In the genomic region with DNA sequence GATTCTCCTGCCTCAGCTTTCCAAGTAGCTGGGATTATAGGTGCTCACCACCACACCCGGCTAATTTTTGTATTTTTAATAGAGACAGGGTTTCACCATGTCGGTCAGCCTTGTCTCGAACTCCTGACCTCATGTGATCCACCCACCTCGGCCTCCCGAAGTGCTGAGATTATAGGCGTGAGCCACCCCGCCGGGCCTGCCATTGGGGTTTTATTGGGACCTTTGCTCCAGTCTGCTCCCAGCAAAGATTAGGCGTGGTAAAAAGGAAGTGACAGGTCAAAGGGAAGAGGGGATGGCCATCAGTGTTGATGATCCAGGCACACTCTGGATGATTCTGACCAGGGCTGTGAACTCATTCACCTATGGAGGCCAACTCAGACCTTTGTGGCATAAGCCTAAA, we compare ENCODE assay signal across 24 cellular contexts. TPM values are rescaled to one million over a fixed set of nuclear protein-coding genes. Genes with fewer than 3 reads are reported as not detected.
DNase-seq lines count a peak whose midpoint lies in the region; ATAC-seq and TF ChIP-seq lines count a peak whose summit lies in the region.
"Had no signal": no experiment of that assay in that cellular context is flagged by ENCODE, and none has a peak within 500 bp of the region (broad histone marks: within the 10 kb centered on the region; RNA-seq: fewer than 3 reads in every experiment).

No MANE protein-coding gene starts in this region.

- H3K4me1 ChIP-seq in left ventricle myocardium inferior (peaks cover 50% of the 10 kb centered on the region), mucosa of descending colon (ENCODE audit: low read depth) (no peaks in the 10 kb centered on the region), suprapubic skin (no peaks in the 10 kb centered on the region)
- H3K4me1 ChIP-seq: A549 had no signal

- H3K27ac ChIP-seq in left ventricle myocardium inferior (replicated peaks) (peak overlapping the region; percentile 64), suprapubic skin (no peak overlapping the region)
- H3K27ac ChIP-seq: A549; BLaER1 treated with 17β-estradiol and CSF1 and Interleukin-3, amounts not matched to agents 10 nM and 100 nM; GM23248 had no signal

- intact Hi-C loops in left ventricle myocardium inferior (cut with micrococcal nuclease), result no loop called here
- intact Hi-C loops in cardiac septum (cut with DNase I), result no loop called here
- intact Hi-C loops in left colon (cut with DNase I, micrococcal nuclease), result no loop called here
- intact Hi-C loops in mucosa of descending colon (cut with DNase I, micrococcal nuclease), result no loop called here

- TF ChIP-seq POLR2A in suprapubic skin (IDR thresholded peaks at IDR 0.05), result no peak

- TF ChIP-seq CTCF in left ventricle myocardium inferior (IDR thresholded peaks at IDR 0.05; ENCODE audit: borderline replicate concordance), result no peak
- TF ChIP-seq CTCF in mucosa of descending colon (IDR thresholded peaks at IDR 0.05), result no peak
- TF ChIP-seq CTCF in suprapubic skin (IDR thresholded peaks at IDR 0.05), result no peak

- H3K27me3 ChIP-seq in left ventricle myocardium inferior (ENCODE audit: low read depth) (no peaks in the 10 kb centered on the region), suprapubic skin (no peaks in the 10 kb centered on the region)
- H3K27me3 ChIP-seq: BE2C; BLaER1 treated with 17β-estradiol and CSF1 and Interleukin-3, amounts not matched to agents 10 nM and 100 nM had no signal

- no peak for TF ChIP-seq EP300 in suprapubic skin (IDR thresholded peaks at IDR 0.05)

- H3K9me3 ChIP-seq in left ventricle myocardium inferior (replicated peaks) (no peaks in the 10 kb centered on the region), mucosa of descending colon (no peaks in the 10 kb centered on the region), suprapubic skin (no peaks in the 10 kb centered on the region)
- H3K9me3 ChIP-seq: BE2C had no signal

- peaks cover 62% of the 10 kb centered on the region for H3K36me3 ChIP-seq in left ventricle myocardium inferior
- no peaks in the 10 kb centered on the region for H3K36me3 ChIP-seq in mucosa of descending colon (ENCODE audit: low read depth)
- no peaks in the 10 kb centered on the region for H3K36me3 ChIP-seq in suprapubic skin
- H3K36me3 ChIP-seq: BE2C; BLaER1 treated with 17β-estradiol and CSF1 and Interleukin-3, amounts not matched to agents 10 nM and 100 nM had no signal

- DNase-seq in left ventricle myocardium inferior (no peak), cardiac septum (ENCODE audit: low spot score) (no peak), left colon (no peak), mucosa of descending colon (no peak), suprapubic skin (ENCODE audit: low spot score in 2 of 2) (peak; percentile 19 to 66), NCI-H187 (lab: John Stamatoyannopoulos, UW) (no peak)
- DNase-seq: 8988T; ACHN; AML-193; BE2C; CD4-positive, alpha-beta T cell; CD8-positive, alpha-beta memory T cell; DMS 273 treated with DMSO at 0.1 percent for 48 hours; DMS79; EL; GDM1; GM23248; H7; HCEC 1CT had no signal

- 90% methylated on average over 9 of the region's 9 CpGs for WGBS in suprapubic skin

- ATAC-seq in left colon, result peak; percentile 54
- ATAC-seq in mucosa of descending colon, result peak; percentile 36
- no peak for ATAC-seq in GM19397 (IDR thresholded peaks at IDR 0.05; ENCODE audit: unreplicated experiment)
- no peak for ATAC-seq in GM21526 (IDR thresholded peaks at IDR 0.05; ENCODE audit: low FRiP score, unreplicated experiment)
- ATAC-seq: GM12878 had no signal

- H3K4me3 ChIP-seq in left ventricle myocardium inferior, result no peak overlapping the region
- H3K4me3 ChIP-seq in mucosa of descending colon, result no peak overlapping the region
- no peak overlapping the region for H3K4me3 ChIP-seq in suprapubic skin
- H3K4me3 ChIP-seq: A549; BLaER1 treated with 17β-estradiol and CSF1 and Interleukin-3, amounts not matched to agents 10 nM and 100 nM; GM12878; GM23248 had no signal

RNA-seq across cellular contexts. Expression of gene MYLK3, which starts 20.5 kb away (rescaled TPM):
- total RNA-seq in left ventricle myocardium inferior (256 TPM), cardiac septum (150 TPM), left colon (under 1 TPM in 1 of 2 donors, not detected in 1; 0.11 TPM), mucosa of descending colon (under 1 TPM; 0.03 to 0.63 (median 0.41) TPM), suprapubic skin (under 1 TPM in 2 of 4 donors, not detected in 2; 0.13 to 0.32 TPM)
- total RNA-seq: GM23248 had no signal

RNA-seq across cellular contexts. Expression of gene ORC6, which starts 38.2 kb away (rescaled TPM):
- total RNA-seq in left ventricle myocardium inferior (1.4 TPM), cardiac septum (3.0 TPM), left colon (1 to 10 TPM; 3.0 to 8.6 TPM), mucosa of descending colon (10 to 100 TPM in 1 of 3 donors, 1 to 10 TPM in 2; 3.5 to 10.3 (median 3.8) TPM), suprapubic skin (1 to 10 TPM; 1.8 to 3.2 (median 2.1) TPM)

RNA-seq across cellular contexts. Expression of gene VPS35, which starts 38.7 kb away (rescaled TPM):
- total RNA-seq in left ventricle myocardium inferior, result 74.6 TPM
- total RNA-seq in cardiac septum, result 86.9 TPM
- 100 to 1,000 TPM in 1 of 2 donors, 10 to 100 TPM in 1; 82.1 to 108 TPM for total RNA-seq in left colon
- total RNA-seq in mucosa of descending colon, result 10 to 100 TPM; 78.4 to 97.1 (median 84.8) TPM
- total RNA-seq in suprapubic skin, result 10 to 100 TPM; 49.1 to 74.8 (median 60.7) TPM

Comparison
In these comparisons a context has a peak if more than half of its experiments do, and no peak if none do; other contexts are left out.
1. DNase-seq: peak in suprapubic skin (2 of 2); none in left ventricle myocardium inferior (single experiment), cardiac septum (single experiment), left colon (0 of 2), mucosa of descending colon (0 of 3) and NCI-H187 (0 of 2).
2. ATAC-seq: peak in left colon (single experiment) and mucosa of descending colon (single experiment); none in GM19397 (single experiment) and GM21526 (single experiment).
3. RNA of gene MYLK3, which starts 20.5 kb away (total RNA-seq): 256 TPM in left ventricle myocardium inferior (single experiment) and 150 TPM in cardiac septum (single experiment); 0.03 to 0.63 TPM in mucosa of descending colon, 0.13 to 0.32 TPM in suprapubic skin and 0.11 TPM in left colon; every median in the first group is over 10 times any median in the second.